Comparison of ENCODE assay signal across 30 cellular contexts in the genomic region with DNA sequence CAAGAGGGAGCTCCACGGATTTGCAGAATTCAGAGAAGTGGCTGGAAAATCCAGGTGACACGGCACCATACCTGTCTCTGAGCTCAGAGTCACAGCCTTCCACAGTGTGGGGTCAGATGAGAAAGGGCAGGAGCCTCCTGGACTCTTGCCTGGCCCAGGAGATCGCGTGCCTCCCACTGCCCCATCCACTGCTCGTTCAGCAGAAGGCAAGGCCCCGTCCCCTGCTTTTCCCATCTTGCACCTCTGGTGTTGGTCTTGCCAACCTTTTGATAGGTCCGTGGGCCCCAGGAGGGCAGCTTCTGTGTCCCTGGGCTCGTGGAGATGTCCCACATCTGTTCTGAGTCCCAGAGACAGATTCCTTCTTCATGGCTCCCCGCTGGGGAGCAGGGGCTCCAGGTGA.
"Had no signal": no experiment of that assay in that cellular context is flagged by ENCODE, and none has a peak within 500 bp of the region (broad histone marks: within the 10 kb centered on the region; RNA-seq: fewer than 3 reads in every experiment).

No MANE protein-coding gene starts in this region.

- H3K27ac ChIP-seq: ascending aorta, cardiac muscle cell, SK-N-MC had no signal

- H3K4me1 ChIP-seq: ascending aorta had no signal

- H3K36me3 ChIP-seq: ascending aorta, cardiac muscle cell, MG63 had no signal

- H3K4me3 ChIP-seq: ascending aorta, cardiac muscle cell, MG63, SK-N-MC had no signal

- H3K4me1 Mint-ChIP-seq: activated CD4-positive, alpha-beta T cell treated with anti-CD3 and anti-CD28 coated beads for 36 hours; activated CD4-positive, alpha-beta T cell treated with anti-CD3 and anti-CD28 coated beads, Interleukin-2, amount 10 ng/mL, durations not matched to agents 7 days and 5 days; activated naive CD4-positive, alpha-beta T cell treated with anti-CD3 and anti-CD28 coated beads, Interleukin-2, amount 50 U/mL, for 24 hours; activated naive CD8-positive, alpha-beta T cell treated with anti-CD3 and anti-CD28 coated beads, Interleukin-2, amount 10 ng/mL, durations not matched to agents 7 days and 5 days had no signal

- H3K4me3 Mint-ChIP-seq: activated CD4-positive, alpha-beta T cell treated with anti-CD3 and anti-CD28 coated beads for 36 hours; activated CD4-positive, alpha-beta T cell treated with anti-CD3 and anti-CD28 coated beads, Interleukin-2, amount 10 ng/mL, durations not matched to agents 7 days and 5 days; activated CD8-positive, alpha-beta T cell treated with anti-CD3 and anti-CD28 coated beads, Interleukin-2, amount 10 ng/mL, durations not matched to agents 7 days and 5 days; activated naive CD4-positive, alpha-beta T cell treated with anti-CD3 and anti-CD28 coated beads, Interleukin-2, amount 50 U/mL, for 24 hours; activated naive CD8-positive, alpha-beta T cell treated with anti-CD3 and anti-CD28 coated beads, Interleukin-2, amount 10 ng/mL, durations not matched to agents 7 days and 5 days; activated T-cell treated with anti-CD3 and anti-CD28 coated beads, Interleukin-2, amount 50 U/mL, for 24 hours; T-helper 1 cell treated with Interleukin-12 subunit alpha and Interleukin-12 subunit beta and Interleukin-4 antibody, amounts not matched to agents 30 μg/mL and 1 μg/mL, for 36 hours; T-helper 2 cell treated with Interferon-gamma antibody and Interleukin-4, amounts not matched to agents 5 μg/mL and 100 μg/mL, for 36 hours had no signal

- H3K27me3 ChIP-seq: ascending aorta, cardiac muscle cell, MG63 had no signal

- H3K36me3 Mint-ChIP-seq: activated naive CD4-positive, alpha-beta T cell treated with anti-CD3 and anti-CD28 coated beads, Interleukin-2, amount 50 U/mL, for 24 hours; activated naive CD8-positive, alpha-beta T cell treated with anti-CD3 and anti-CD28 coated beads, Interleukin-2, amount 10 ng/mL, durations not matched to agents 7 days and 5 days had no signal

- H3K27me3 Mint-ChIP-seq: activated CD4-positive, alpha-beta T cell treated with anti-CD3 and anti-CD28 coated beads, Interleukin-2, amount 10 ng/mL, durations not matched to agents 7 days and 5 days; activated naive CD4-positive, alpha-beta T cell treated with anti-CD3 and anti-CD28 coated beads, Interleukin-2, amount 50 U/mL, for 24 hours had no signal

- DNase-seq: activated CD4-positive, alpha-beta T cell treated with anti-CD3 and anti-CD28 coated beads for 36 hours; activated CD4-positive, alpha-beta T cell treated with anti-CD3 and anti-CD28 coated beads, Interleukin-2, amount 10 ng/mL, durations not matched to agents 7 days and 5 days; activated CD4-positive, alpha-beta T cell treated with anti-CD3 and anti-CD28 coated beads, Interleukin-2, amount 50 U/mL, for 48 hours; activated CD8-positive, alpha-beta T cell treated with anti-CD3 and anti-CD28 coated beads, Interleukin-2, amount 10 ng/mL, durations not matched to agents 7 days and 5 days; activated gamma-delta T cell; activated naive CD4-positive, alpha-beta T cell treated with Interleukin-2 at 50 U/mL for 16 hours; activated naive CD8-positive, alpha-beta T cell treated with anti-CD3 and anti-CD28 coated beads, Interleukin-2, amount 10 ng/mL, durations not matched to agents 7 days and 5 days; activated T-cell treated with anti-CD3 and anti-CD28 coated beads, Interleukin-2, amount 50 U/mL, for 24 hours; amygdala; Kasumi-1; KG1; MG63; NCI-H1048; NCI-H1105 treated with DMSO at 0.1 percent for 48 hours; NCI-H1436; NCI-H1694; NCI-H1930; NCI-H2081 treated with DMSO at 0.1 percent for 48 hours; NCI-H226; NCI-H446 treated with DMSO at 0.1 percent for 48 hours; NCI-H524; NCI-H69 had no signal

- H3K9me3 ChIP-seq: ascending aorta, MG63 had no signal

- ATAC-seq: activated CD4-positive, alpha-beta T cell treated with anti-CD3 and anti-CD28 coated beads for 36 hours; activated CD8-positive, alpha-beta T cell treated with anti-CD3 and anti-CD28 coated beads, Interleukin-2, amount 10 ng/mL, durations not matched to agents 7 days and 5 days; Panc1 had no signal

- H3K27ac Mint-ChIP-seq: activated CD4-positive, alpha-beta T cell treated with anti-CD3 and anti-CD28 coated beads for 36 hours; activated CD4-positive, alpha-beta T cell treated with anti-CD3 and anti-CD28 coated beads, Interleukin-2, amount 10 ng/mL, durations not matched to agents 7 days and 5 days; activated CD8-positive, alpha-beta T cell treated with anti-CD3 and anti-CD28 coated beads, Interleukin-2, amount 10 ng/mL, durations not matched to agents 7 days and 5 days; activated naive CD4-positive, alpha-beta T cell treated with anti-CD3 and anti-CD28 coated beads, Interleukin-2, amount 50 U/mL, for 24 hours; activated naive CD8-positive, alpha-beta T cell treated with anti-CD3 and anti-CD28 coated beads, Interleukin-2, amount 10 ng/mL, durations not matched to agents 7 days and 5 days; activated T-cell treated with anti-CD3 and anti-CD28 coated beads, Interleukin-2, amount 50 U/mL, for 24 hours; activated T-helper 2 cell treated with anti-CD3 and anti-CD28 coated beads, Interferon-gamma antibody, Interleukin-2, Interleukin-4, amounts not matched to agents 10 μg/mL and 5 μg/mL and 100 μg/mL, durations not matched to agents 14 hours and 24 hours and 36 hours; T-helper 1 cell treated with Interleukin-12 subunit alpha and Interleukin-12 subunit beta and Interleukin-4 antibody, amounts not matched to agents 30 μg/mL and 1 μg/mL, for 36 hours; T-helper 2 cell treated with Interferon-gamma antibody and Interleukin-4, amounts not matched to agents 5 μg/mL and 100 μg/mL, for 36 hours had no signal

- H3K9me3 Mint-ChIP-seq: activated CD4-positive, alpha-beta T cell treated with anti-CD3 and anti-CD28 coated beads, Interleukin-2, amount 10 ng/mL, durations not matched to agents 7 days and 5 days; activated naive CD4-positive, alpha-beta T cell treated with anti-CD3 and anti-CD28 coated beads, Interleukin-2, amount 50 U/mL, for 24 hours; activated naive CD8-positive, alpha-beta T cell treated with anti-CD3 and anti-CD28 coated beads, Interleukin-2, amount 10 ng/mL, durations not matched to agents 7 days and 5 days; activated T-cell treated with anti-CD3 and anti-CD28 coated beads, Interleukin-2, amount 50 U/mL, for 24 hours; activated T-helper 2 cell treated with anti-CD3 and anti-CD28 coated beads, Interferon-gamma antibody, Interleukin-2, Interleukin-4, amounts not matched to agents 10 μg/mL and 5 μg/mL and 100 μg/mL, durations not matched to agents 14 hours and 24 hours and 36 hours; T-helper 1 cell treated with Interleukin-12 subunit alpha and Interleukin-12 subunit beta and Interleukin-4 antibody, amounts not matched to agents 30 μg/mL and 1 μg/mL, for 36 hours; T-helper 2 cell treated with Interferon-gamma antibody and Interleukin-4, amounts not matched to agents 5 μg/mL and 100 μg/mL, for 36 hours had no signal
